ENCODE assay signal across 14 cellular contexts in the genomic region with DNA sequence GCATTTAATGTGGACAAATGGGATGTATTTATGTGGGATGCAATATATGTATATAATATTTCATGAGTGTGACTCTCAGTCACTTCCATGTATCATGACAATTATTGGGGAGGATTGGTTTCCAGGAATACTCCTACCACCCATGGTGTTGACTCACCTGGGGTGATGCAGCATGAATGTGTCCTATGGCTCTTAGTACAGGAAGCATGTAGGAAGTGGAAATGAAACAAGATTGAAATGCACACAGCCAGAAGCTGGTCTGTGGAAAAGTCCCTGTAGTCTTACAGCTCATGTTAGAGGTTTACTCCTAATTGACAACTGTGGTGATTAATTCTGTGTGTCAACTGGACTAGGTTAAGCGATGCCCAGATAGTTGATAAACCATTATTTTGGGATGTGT.
DNase-seq lines count a peak whose midpoint lies in the region; ATAC-seq and TF ChIP-seq lines count a peak whose summit lies in the region.
"Had no signal": no experiment of that assay in that cellular context is flagged by ENCODE, and none has a peak within 500 bp of the region (broad histone marks: within the 10 kb centered on the region; RNA-seq: fewer than 3 reads in every experiment).

No MANE protein-coding gene starts in this region.

- H3K9me3 ChIP-seq in heart right ventricle (no peaks in the 10 kb centered on the region), suprapubic skin (no peaks in the 10 kb centered on the region)

- intact Hi-C loops in heart right ventricle (cut with DNase I) (loop anchor here in 1 of 10 donors (5.0 kb wide), 1 partner anchor 46 kb away; no protein-coding TSS in a partner anchor), left cardiac atrium (cut with DNase I) (no loop called here), posterior cingulate gyrus (cut with DNase I) (no loop called here)

- H3K36me3 ChIP-seq in heart right ventricle (no peaks in the 10 kb centered on the region), suprapubic skin (no peaks in the 10 kb centered on the region)

- CTCF ChIA-PET in RWPE1 (lab: Yijun Ruan, JAX) = interaction anchor here (0.5 to 1.5 kb wide), 2 partner anchors 23 to 655 kb away, joined by 3 to 4 read pairs; no protein-coding TSS in a partner anchor

- peak overlapping the region in 8 of 10 donors; percentile 26 to 95 (median 84) for H3K27ac ChIP-seq in heart right ventricle
- H3K27ac ChIP-seq in RWPE1 = no peak overlapping the region
- H3K27ac ChIP-seq in suprapubic skin = peak overlapping the region; percentile 34
- H3K27ac ChIP-seq: C4-2B, SK-N-MC had no signal

- TF ChIP-seq EP300 in suprapubic skin (IDR thresholded peaks at IDR 0.05) = no peak

- TF ChIP-seq CTCF in heart right ventricle (IDR thresholded peaks at IDR 0.05) (no peak), RWPE1 (conservative IDR thresholded peaks at IDR 0.05; ENCODE audit: low read depth) (no peak), epithelial cell of esophagus (IDR thresholded peaks at IDR 0.05; ENCODE audit: insufficient read depth, low read depth, low read length, missing control alignments) (no peak), suprapubic skin (IDR thresholded peaks at IDR 0.05) (no peak)

- DNase-seq in heart right ventricle = no peak
- DNase-seq in left cardiac atrium = no peak
- peak; percentile 46 for DNase-seq in RWPE1 (ENCODE audit: low spot score)
- peak; percentile 93 for DNase-seq in epithelial cell of esophagus (ENCODE audit: low read depth)
- peak in 1 of 2 donors; percentile 42 for DNase-seq in suprapubic skin (ENCODE audit: low spot score in 2 of 2)
- DNase-seq in DMS153 treated with DMSO at 0.1 percent for 48 hours (lab: John Stamatoyannopoulos, UW; ENCODE audit: unreplicated experiment) = no peak
- DNase-seq in LoVo (ENCODE audit: low spot score) = no peak
- DNase-seq in posterior cingulate gyrus = no peak
- DNase-seq: activated naive CD8-positive, alpha-beta T cell treated with anti-CD3 and anti-CD28 coated beads, Interleukin-2, amount 10 ng/mL, durations not matched to agents 7 days and 5 days; NCI-H1694; NCI-H748 treated with DMSO at 0.1 percent for 48 hours had no signal

- H3K27me3 ChIP-seq in heart right ventricle (no peaks in the 10 kb centered on the region), suprapubic skin (no peaks in the 10 kb centered on the region)

- H3K4me3 ChIP-seq in heart right ventricle (no peak overlapping the region), epithelial cell of esophagus (ENCODE audit: low read length) (no peak overlapping the region), suprapubic skin (no peak overlapping the region)
- H3K4me3 ChIP-seq: SK-N-MC had no signal

- WGBS in heart right ventricle, 2 donors = 94 to 97% methylated on average over 1 of the region's 1 CpG
- 54% methylated on average over 1 of the region's 1 CpG for WGBS in suprapubic skin

- H3K4me1 ChIP-seq in heart right ventricle = peaks cover 25 to 57% (median 42%) of the 10 kb centered on the region in 9 donors
- peaks cover 29% of the 10 kb centered on the region for H3K4me1 ChIP-seq in suprapubic skin

- POLR2A ChIA-PET in RWPE1 (lab: Yijun Ruan, JAX; ENCODE audit: low non-redundant PET) = no interaction called here

- no peak for ATAC-seq in heart right ventricle
- no peak for ATAC-seq in left cardiac atrium
- ATAC-seq: WTC11 had no signal

- TF ChIP-seq POLR2A in suprapubic skin (IDR thresholded peaks at IDR 0.05) = no peak

Comparison
In these comparisons a context has a peak if more than half of its experiments do, and no peak if none do; other contexts are left out.
1. DNase-seq: peak in RWPE1 (single experiment) and epithelial cell of esophagus (single experiment); none in heart right ventricle (0 of 2), left cardiac atrium (single experiment), DMS153 treated with DMSO at 0.1 percent for 48 hours (single experiment), LoVo (single experiment) and posterior cingulate gyrus (0 of 10).